Comparison of ENCODE assay signal across 31 cellular contexts in the genomic region with DNA sequence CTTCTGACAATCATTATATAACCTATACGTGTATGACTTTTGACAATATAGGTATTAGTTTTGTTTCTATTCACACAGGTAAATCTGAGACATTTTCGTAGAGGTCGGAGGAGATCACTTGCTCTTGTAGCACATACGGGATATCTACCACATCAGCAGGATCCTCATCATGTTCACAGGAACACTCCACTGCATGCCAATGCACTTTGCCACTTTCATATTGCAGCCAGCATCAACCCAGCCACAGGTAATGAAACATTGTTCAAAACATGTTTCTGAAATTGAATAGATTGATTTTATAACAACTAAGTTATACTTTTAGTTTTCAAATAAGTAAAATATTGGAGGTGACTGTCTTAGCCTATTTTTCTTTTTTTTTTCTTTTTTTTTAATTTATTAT.
"Had no signal": no experiment of that assay in that cellular context is flagged by ENCODE, and none has a peak within 500 bp of the region (broad histone marks: within the 10 kb centered on the region; RNA-seq: fewer than 3 reads in every experiment).

No MANE protein-coding gene starts in this region.

- H3K27ac ChIP-seq: brain microvascular endothelial cell, coronary artery, dorsolateral prefrontal cortex, epithelial cell of prostate, esophagus squamous epithelium, gastroesophageal sphincter, WERI-Rb-1 had no signal

- H3K27me3 ChIP-seq: brain microvascular endothelial cell, dorsolateral prefrontal cortex, esophagus squamous epithelium, gastroesophageal sphincter had no signal

- H3K4me1 Mint-ChIP-seq: activated B cell treated with CpG ODN at 0.5 μM for 24 hours; activated T-helper 17 cell treated with anti-CD3 and anti-CD28 coated beads, Interleukin-2, amount 50 U/mL, for 72 hours; central memory CD8-positive, alpha-beta T cell; T-cell had no signal

- H3K27me3 Mint-ChIP-seq: activated B cell treated with CpG ODN at 0.5 μM for 24 hours; activated CD8-positive, alpha-beta T cell treated with anti-CD3 and anti-CD28 coated beads for 36 hours; activated naive CD8-positive, alpha-beta T cell; activated T-helper 17 cell treated with anti-CD3 and anti-CD28 coated beads, Interleukin-2, amount 50 U/mL, for 72 hours; central memory CD8-positive, alpha-beta T cell; dendritic cell treated with granulocyte-macrophage colony-stimulating factor and Interleukin-4, amounts not matched to agents 40 ng/mL and 50 ng/mL, for 4 days; T-cell had no signal

- H3K4me3 Mint-ChIP-seq: activated B cell treated with CpG ODN at 0.5 μM for 24 hours; activated CD8-positive, alpha-beta T cell treated with anti-CD3 and anti-CD28 coated beads for 36 hours; activated naive CD8-positive, alpha-beta T cell; activated T-cell treated with anti-CD3 and anti-CD28 coated beads, Interleukin-2, amount 50 U/mL, for 4 hours; activated T-helper 17 cell treated with anti-CD3 and anti-CD28 coated beads, Interleukin-2, amount 50 U/mL, for 72 hours; central memory CD8-positive, alpha-beta T cell; dendritic cell treated with granulocyte-macrophage colony-stimulating factor and Interleukin-4, amounts not matched to agents 40 ng/mL and 50 ng/mL, for 4 days; T-cell; T-helper 1 cell treated with Interleukin-12 subunit alpha and Interleukin-12 subunit beta and Interleukin-4 antibody, amounts not matched to agents 30 μg/mL and 1 μg/mL, for 36 hours; T-helper 2 cell treated with Interferon-gamma antibody and Interleukin-4, amounts not matched to agents 5 μg/mL and 100 μg/mL, for 36 hours had no signal

- DNase-seq: activated B cell treated with CpG ODN at 0.5 μM for 24 hours; activated CD4-positive, alpha-beta T cell treated with anti-CD3 and anti-CD28 coated beads for 48 hours; activated CD4-positive, alpha-beta T cell treated with anti-CD3 and anti-CD28 coated beads, Interleukin-2, amount 50 U/mL, for 1 hour; activated CD4-positive, alpha-beta T cell treated with anti-CD3 and anti-CD28 coated beads, Interleukin-2, amount 50 U/mL, for 48 hours; activated CD8-positive, alpha-beta memory T cell treated with anti-CD3 and anti-CD28 coated beads for 24 hours; activated CD8-positive, alpha-beta T cell treated with anti-CD3 and anti-CD28 coated beads for 36 hours; activated effector memory CD4-positive, alpha-beta T cell treated with Interleukin-2 at 50 U/mL for 16 hours; activated gamma-delta T cell treated with Interleukin-2 at 50 U/mL for 16 hours; activated naive CD4-positive, alpha-beta T cell treated with anti-CD3 and anti-CD28 coated beads, Interleukin-2, amount 50 U/mL, for 16 hours; activated naive CD4-positive, alpha-beta T cell treated with Interleukin-2 at 50 U/mL for 16 hours; activated T-cell treated with anti-CD3 and anti-CD28 coated beads, Interleukin-2, amount 50 U/mL, for 4 hours; amniotic stem cell; anterior cingulate cortex; brain microvascular endothelial cell; dorsolateral prefrontal cortex; effector memory CD4-positive, alpha-beta T cell; esophagus squamous epithelium; foreskin melanocyte; T-cell; T1000; WERI-Rb-1 had no signal

- H3K4me1 ChIP-seq: esophagus squamous epithelium, gastroesophageal sphincter had no signal

- H3K9me3 Mint-ChIP-seq: activated B cell treated with CpG ODN at 0.5 μM for 24 hours; activated CD8-positive, alpha-beta T cell treated with anti-CD3 and anti-CD28 coated beads for 36 hours; activated T-cell treated with anti-CD3 and anti-CD28 coated beads, Interleukin-2, amount 50 U/mL, for 4 hours; activated T-helper 17 cell treated with anti-CD3 and anti-CD28 coated beads, Interleukin-2, amount 50 U/mL, for 72 hours; central memory CD8-positive, alpha-beta T cell; T-cell; T-helper 1 cell treated with Interleukin-12 subunit alpha and Interleukin-12 subunit beta and Interleukin-4 antibody, amounts not matched to agents 30 μg/mL and 1 μg/mL, for 36 hours; T-helper 2 cell treated with Interferon-gamma antibody and Interleukin-4, amounts not matched to agents 5 μg/mL and 100 μg/mL, for 36 hours had no signal

- H3K27ac Mint-ChIP-seq: activated B cell treated with CpG ODN at 0.5 μM for 24 hours; activated CD8-positive, alpha-beta T cell treated with anti-CD3 and anti-CD28 coated beads for 36 hours; activated naive CD8-positive, alpha-beta T cell; activated T-helper 17 cell treated with anti-CD3 and anti-CD28 coated beads, Interleukin-2, amount 50 U/mL, for 72 hours; dendritic cell treated with granulocyte-macrophage colony-stimulating factor and Interleukin-4, amounts not matched to agents 40 ng/mL and 50 ng/mL, for 4 days; T-cell; T-helper 1 cell treated with Interleukin-12 subunit alpha and Interleukin-12 subunit beta and Interleukin-4 antibody, amounts not matched to agents 30 μg/mL and 1 μg/mL, for 36 hours; T-helper 2 cell treated with Interferon-gamma antibody and Interleukin-4, amounts not matched to agents 5 μg/mL and 100 μg/mL, for 36 hours had no signal

- H3K9me3 ChIP-seq: esophagus squamous epithelium, gastroesophageal sphincter had no signal

- H3K4me3 ChIP-seq: coronary artery, dorsolateral prefrontal cortex, esophagus squamous epithelium, gastroesophageal sphincter had no signal

- ATAC-seq: activated CD4-positive, CD25-positive, alpha-beta regulatory T cell treated with anti-CD3 and anti-CD28 coated beads, Interleukin-2, amount 50 U/mL, for 24 hours; activated CD8-positive, alpha-beta T cell treated with anti-CD3 and anti-CD28 coated beads for 36 hours; activated T-cell treated with anti-CD3 and anti-CD28 coated beads, Interleukin-2, amount 50 U/mL, for 4 hours; activated T-helper 17 cell treated with anti-CD3 and anti-CD28 coated beads, Interleukin-2, amount 50 U/mL, for 72 hours; gastroesophageal sphincter; T-cell had no signal
